10 cellular contexts compared by ENCODE assay signal in genomic region chr13:101869553-101869952, GRCh38.
DNase-seq lines count a peak whose midpoint lies in the region; ATAC-seq and TF ChIP-seq lines count a peak whose summit lies in the region.
"Had no signal": no experiment of that assay in that cellular context is flagged by ENCODE, and none has a peak within 500 bp of the region (broad histone marks: within the 10 kb centered on the region; RNA-seq: fewer than 3 reads in every experiment).

No MANE protein-coding gene starts in this region.

- no peaks in the 10 kb centered on the region for H3K9me3 Mint-ChIP-seq in activated CD4-positive, alpha-beta memory T cell treated with anti-CD3 and anti-CD28 coated beads, Interleukin-2, amount 10 ng/mL, durations not matched to agents 7 days and 5 days

- H3K36me3 ChIP-seq in adrenal gland (replicated peaks in 1 of 2), result no peaks in the 10 kb centered on the region
- H3K36me3 ChIP-seq: SJSA1, stomach had no signal

- H3K4me1 Mint-ChIP-seq in activated CD4-positive, alpha-beta memory T cell treated with anti-CD3 and anti-CD28 coated beads, Interleukin-2, amount 10 ng/mL, durations not matched to agents 7 days and 5 days, result no peaks in the 10 kb centered on the region

- H3K27me3 Mint-ChIP-seq in activated CD4-positive, alpha-beta memory T cell treated with anti-CD3 and anti-CD28 coated beads, Interleukin-2, amount 10 ng/mL, durations not matched to agents 7 days and 5 days, result no peaks in the 10 kb centered on the region

- intact Hi-C loops in adrenal gland (cut with DNase I), result no loop called here

- H3K4me3 ChIP-seq in adrenal gland, result no peak overlapping the region
- H3K4me3 ChIP-seq: SJSA1, stomach had no signal

- H3K27ac ChIP-seq in adrenal gland, result no peak overlapping the region
- H3K27ac ChIP-seq: SJSA1, stomach had no signal

- H3K4me3 Mint-ChIP-seq in activated CD4-positive, alpha-beta memory T cell treated with anti-CD3 and anti-CD28 coated beads, Interleukin-2, amount 10 ng/mL, durations not matched to agents 7 days and 5 days, result no peak overlapping the region

- DNase-seq in OCI-M1 (lab: John Stamatoyannopoulos, UW) (peak; percentile 13), adrenal gland (no peak), NCI-H1436 (lab: John Stamatoyannopoulos, UW) (no peak), cerebellar cortex (ENCODE audit: low spot score) (no peak)
- DNase-seq in activated CD4-positive, alpha-beta memory T cell treated with anti-CD3 and anti-CD28 coated beads, Interleukin-2, amount 10 ng/mL, durations not matched to agents 7 days and 5 days, result no peak
- DNase-seq: stomach had no signal

- TF ChIP-seq CTCF in adrenal gland (IDR thresholded peaks at IDR 0.05), result no peak

- ATAC-seq in GM18511 (IDR thresholded peaks at IDR 0.05; ENCODE audit: unreplicated experiment) (peak; percentile 94), GM19455 (IDR thresholded peaks at IDR 0.05; ENCODE audit: unreplicated experiment) (peak; percentile 69), HG03025 (IDR thresholded peaks at IDR 0.05; ENCODE audit: low FRiP score, unreplicated experiment) (peak; percentile 75)

- CTCF ChIA-PET in activated CD4-positive, alpha-beta memory T cell treated with anti-CD3 and anti-CD28 coated beads, Interleukin-2, amount 10 ng/mL, durations not matched to agents 7 days and 5 days (lab: Charles Lee), result no interaction called here

- POLR2A ChIA-PET in activated CD4-positive, alpha-beta memory T cell treated with anti-CD3 and anti-CD28 coated beads, Interleukin-2, amount 10 ng/mL, durations not matched to agents 7 days and 5 days (lab: Charles Lee), result no interaction called here

- no peak for TF ChIP-seq POLR2A in adrenal gland (IDR thresholded peaks at IDR 0.05)

- no peaks in the 10 kb centered on the region for H3K36me3 Mint-ChIP-seq in activated CD4-positive, alpha-beta memory T cell treated with anti-CD3 and anti-CD28 coated beads, Interleukin-2, amount 10 ng/mL, durations not matched to agents 7 days and 5 days (ENCODE audit: low read depth)

- no peak overlapping the region for H3K27ac Mint-ChIP-seq in activated CD4-positive, alpha-beta memory T cell treated with anti-CD3 and anti-CD28 coated beads, Interleukin-2, amount 10 ng/mL, durations not matched to agents 7 days and 5 days

- no peaks in the 10 kb centered on the region for H3K9me3 ChIP-seq in adrenal gland (replicated peaks in 1 of 3)
- H3K9me3 ChIP-seq: SJSA1, stomach had no signal

- no peaks in the 10 kb centered on the region for H3K4me1 ChIP-seq in adrenal gland (replicated peaks in 1 of 2)
- H3K4me1 ChIP-seq: SJSA1, stomach had no signal

- H3K27me3 ChIP-seq in adrenal gland, result no peaks in the 10 kb centered on the region
- H3K27me3 ChIP-seq: SJSA1, stomach had no signal
